ENCODE assay signal across 8 cellular contexts in genomic region chr2:101699191-101699938, GRCh38. TPM values are rescaled to one million over a fixed set of nuclear protein-coding genes. Genes with fewer than 3 reads are reported as not detected.
DNase-seq lines count a peak whose midpoint lies in the region; ATAC-seq and TF ChIP-seq lines count a peak whose summit lies in the region.

No MANE protein-coding gene starts in this region.

- H3K18ac ChIP-seq in trophoblast cell (ENCODE audit: low read length): no peak overlapping the region

- peaks cover 34% of the 10 kb centered on the region for H3K36me3 ChIP-seq in OCI-LY7 (ENCODE audit: insufficient read depth, low read length)
- peaks cover 3 to 7% of the 10 kb centered on the region in 2 experiments for H3K36me3 ChIP-seq in trophoblast cell (ENCODE audit: control insufficient read depth in 1 of 2, insufficient read depth in 2 of 2, low read length in 2 of 2)

- H3K79me2 ChIP-seq in OCI-LY7 (ENCODE audit: insufficient read depth, low read depth, low read length) (peaks cover 63% of the 10 kb centered on the region), trophoblast cell (ENCODE audit: control insufficient read depth, insufficient read depth, low read length, poor library complexity) (peaks cover 28% of the 10 kb centered on the region)

- H2AK5ac ChIP-seq in trophoblast cell (ENCODE audit: low read length): no peak overlapping the region

- peak overlapping the region; percentile 87 for H3K4ac ChIP-seq in trophoblast cell (ENCODE audit: low read depth, low read length)

- intact Hi-C loops in OCI-LY7 (cut with micrococcal nuclease; ENCODE audit: unreplicated experiment): loop anchor here (2.0 kb wide), 1 partner anchor 55 kb away; no protein-coding TSS in a partner anchor

- ATAC-seq in GM19452 (IDR thresholded peaks at IDR 0.05; ENCODE audit: unreplicated experiment): no peak
- ATAC-seq in GM18520 (IDR thresholded peaks at IDR 0.05; ENCODE audit: unreplicated experiment): no peak
- no peak for ATAC-seq in HG03457 (IDR thresholded peaks at IDR 0.05; ENCODE audit: unreplicated experiment)

- H3K9me3 ChIP-seq in OCI-LY7 (ENCODE audit: low read length) (no peaks in the 10 kb centered on the region), trophoblast cell (ENCODE audit: insufficient read depth, low read depth, low read length) (no peaks in the 10 kb centered on the region)

- peaks cover 14% of the 10 kb centered on the region for H3K79me1 ChIP-seq in trophoblast cell (ENCODE audit: low read length)

- H4K12ac ChIP-seq in trophoblast cell (ENCODE audit: low read depth, low read length): no peak overlapping the region

- H3K9ac ChIP-seq in trophoblast cell (ENCODE audit: low read length): peak overlapping the region; percentile 60

- H2BK120ac ChIP-seq in trophoblast cell (ENCODE audit: insufficient read depth, low read length, poor library complexity): no peak overlapping the region

- no peak overlapping the region for H4K8ac ChIP-seq in trophoblast cell (ENCODE audit: low read depth, low read length)

- H3K4me1 ChIP-seq in OCI-LY7 (ENCODE audit: insufficient read depth, low read length, poor library complexity, severe bottlenecking) (peaks cover 46% of the 10 kb centered on the region), trophoblast cell (ENCODE audit: control insufficient read depth in 1 of 2, insufficient read depth in 2 of 2, low read length in 2 of 2) (peaks cover 5 to 8% of the 10 kb centered on the region in 2 experiments)

- WGBS in trophoblast cell (ENCODE audit: extremely low coverage, insufficient coverage, insufficient read length): no CpG with 5 or more reads among the region's 15 CpGs

- TSS peak; percentile 71 for BruUV-seq in OCI-LY7 (replicated peaks; lab: Mats Ljungman, UMichigan)

- no peak overlapping the region for H4K91ac ChIP-seq in trophoblast cell (ENCODE audit: low read depth, low read length)

- H3K27me3 ChIP-seq in trophoblast cell (ENCODE audit: insufficient read depth, low read length): no peaks in the 10 kb centered on the region

- peak overlapping the region; percentile 93 for H3K4me2 ChIP-seq in OCI-LY7 (ENCODE audit: low read length)
- H3K4me2 ChIP-seq in trophoblast cell (ENCODE audit: low read length): peak overlapping the region; percentile 94

- H4K20me1 ChIP-seq in OCI-LY7 (ENCODE audit: insufficient read depth, low read length): peaks cover 27% of the 10 kb centered on the region; the same call in 1 of the 2 replicates

- H3K14ac ChIP-seq in trophoblast cell (ENCODE audit: low read length): no peak overlapping the region

- no peak overlapping the region for H3K23ac ChIP-seq in trophoblast cell (ENCODE audit: low read length)

- TF ChIP-seq CTCF in OCI-LY7 (conservative IDR thresholded peaks at IDR 0.05; ENCODE audit: low read length): no peak
- TF ChIP-seq CTCF in epithelial cell of esophagus (IDR thresholded peaks at IDR 0.05; ENCODE audit: insufficient read depth, low read depth, low read length, missing control alignments): no peak

- CTCF ChIA-PET in OCI-LY7 (lab: Charles Lee; ENCODE audit: unreplicated experiment): interaction anchor here (0.8 to 2.5 kb wide), 2 partner anchors 19 to 68 kb away, joined by 3 to 11 read pairs; no protein-coding TSS in a partner anchor

- H3K27ac ChIP-seq in OCI-LY7 (ENCODE audit: low read depth, low read length, poor library complexity, severe bottlenecking): peak overlapping the region; percentile 78
- H3K27ac ChIP-seq in trophoblast cell (ENCODE audit: low read depth, low read length): no peak overlapping the region

- no peaks in the 10 kb centered on the region for H3K9me2 ChIP-seq in OCI-LY7 (ENCODE audit: insufficient read depth, low read length)

- H2AFZ ChIP-seq in OCI-LY7 (ENCODE audit: low read length): no peak overlapping the region
- no peak overlapping the region for H2AFZ ChIP-seq in trophoblast cell (ENCODE audit: insufficient read depth, low read length, poor library complexity)

- POLR2A ChIA-PET in OCI-LY7 (lab: Charles Lee): interaction anchor here (0.7 to 5.3 kb wide), 15 partner anchors 11 to 400 kb away, joined by 3 to 50 read pairs (median 4); no protein-coding TSS in a partner anchor

- DNase-seq in OCI-LY7 (ENCODE audit: low spot score) (peak; percentile 51), epithelial cell of esophagus (ENCODE audit: low read depth) (no peak), trophoblast cell (no peak), NCI-H146 (lab: John Stamatoyannopoulos, UW) (no peak)

- peak overlapping the region; percentile 90 for H3K4me3 ChIP-seq in GM08714 (ENCODE audit: low read length)
- peak overlapping the region; percentile 93 for H3K4me3 ChIP-seq in OCI-LY7 (ENCODE audit: low read depth, low read length, poor library complexity, severe bottlenecking)
- H3K4me3 ChIP-seq in epithelial cell of esophagus (ENCODE audit: low read length): peak overlapping the region; percentile 86
- peak overlapping the region; percentile 39 for H3K4me3 ChIP-seq in trophoblast cell (ENCODE audit: low read depth, low read length)

- peak overlapping the region; percentile 44 for H2BK5ac ChIP-seq in trophoblast cell (ENCODE audit: low read depth, low read length, poor library complexity)

- no peak overlapping the region for H2BK12ac ChIP-seq in trophoblast cell (ENCODE audit: low read length)

RNA-seq across cellular contexts. Expression of gene MAP4K4, which starts 1.9 kb away (rescaled TPM):
- 67.2 and 74.0 TPM in 2 replicates for total RNA-seq in OCI-LY7 (2014; rRNA removed; shearing (Covaris generic))
- total RNA-seq in OCI-LY7 (2022): 181 and 206 TPM in 2 replicates
- 168 and 169 TPM in 2 replicates for polyA plus RNA-seq in trophoblast cell (2013)

Comparison
In these comparisons a context has a peak if more than half of its experiments do, and no peak if none do; other contexts are left out.
1. H3K4me3 ChIP-seq: peak in every context shown above with its lines; median percentile 93 in OCI-LY7; 90 in GM08714; 86 in epithelial cell of esophagus; 39 in trophoblast cell.